1 cellular context compared by ENCODE assay signal in the genomic region with DNA sequence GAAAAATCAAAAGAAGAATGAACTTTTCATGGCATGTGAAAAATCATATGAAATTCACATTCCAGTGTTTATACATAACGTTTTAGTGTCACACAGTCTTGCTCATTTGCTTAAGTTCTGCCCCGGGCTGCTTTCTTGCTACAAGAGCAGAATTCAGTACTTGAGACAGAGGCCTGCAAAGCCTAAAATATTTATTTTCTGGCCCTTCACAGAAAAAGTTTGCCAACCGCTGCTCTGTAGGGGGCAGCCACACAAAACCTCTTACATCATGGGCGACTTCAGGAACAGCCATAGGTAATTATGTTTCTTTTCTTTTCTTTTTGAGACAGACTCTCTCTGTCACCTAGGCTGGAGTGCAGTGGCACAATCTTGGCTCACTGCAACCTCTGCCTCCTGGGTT.
TF ChIP-seq lines count a peak whose summit lies in the region.

No MANE protein-coding gene starts in this region.

TF ChIP-seq in K562, 482 proteins besides CTCF, POLR2A, EP300 and RAD21 (continued from another document and continues in another):
- TF ChIP-seq SMAD2 (IDR thresholded peaks at IDR 0.05; ENCODE audit: low read depth, low read length) = no peak
- TF ChIP-seq, protein P1, sequence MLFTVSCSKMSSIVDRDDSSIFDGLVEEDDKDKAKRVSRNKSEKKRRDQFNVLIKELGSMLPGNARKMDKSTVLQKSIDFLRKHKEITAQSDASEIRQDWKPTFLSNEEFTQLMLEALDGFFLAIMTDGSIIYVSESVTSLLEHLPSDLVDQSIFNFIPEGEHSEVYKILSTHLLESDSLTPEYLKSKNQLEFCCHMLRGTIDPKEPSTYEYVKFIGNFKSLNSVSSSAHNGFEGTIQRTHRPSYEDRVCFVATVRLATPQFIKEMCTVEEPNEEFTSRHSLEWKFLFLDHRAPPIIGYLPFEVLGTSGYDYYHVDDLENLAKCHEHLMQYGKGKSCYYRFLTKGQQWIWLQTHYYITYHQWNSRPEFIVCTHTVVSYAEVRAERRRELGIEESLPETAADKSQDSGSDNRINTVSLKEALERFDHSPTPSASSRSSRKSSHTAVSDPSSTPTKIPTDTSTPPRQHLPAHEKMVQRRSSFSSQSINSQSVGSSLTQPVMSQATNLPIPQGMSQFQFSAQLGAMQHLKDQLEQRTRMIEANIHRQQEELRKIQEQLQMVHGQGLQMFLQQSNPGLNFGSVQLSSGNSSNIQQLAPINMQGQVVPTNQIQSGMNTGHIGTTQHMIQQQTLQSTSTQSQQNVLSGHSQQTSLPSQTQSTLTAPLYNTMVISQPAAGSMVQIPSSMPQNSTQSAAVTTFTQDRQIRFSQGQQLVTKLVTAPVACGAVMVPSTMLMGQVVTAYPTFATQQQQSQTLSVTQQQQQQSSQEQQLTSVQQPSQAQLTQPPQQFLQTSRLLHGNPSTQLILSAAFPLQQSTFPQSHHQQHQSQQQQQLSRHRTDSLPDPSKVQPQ (CRISPR knock-in tag; IDR thresholded peaks at IDR 0.05; ENCODE audit: borderline replicate concordance) = no peak
- no peak for TF ChIP-seq ADNP (tag; IDR thresholded peaks at IDR 0.05)
- TF ChIP-seq TFAM (CRISPR knock-in tag; conservative IDR thresholded peaks at IDR 0.05) = no peak
- TF ChIP-seq, protein P2, sequence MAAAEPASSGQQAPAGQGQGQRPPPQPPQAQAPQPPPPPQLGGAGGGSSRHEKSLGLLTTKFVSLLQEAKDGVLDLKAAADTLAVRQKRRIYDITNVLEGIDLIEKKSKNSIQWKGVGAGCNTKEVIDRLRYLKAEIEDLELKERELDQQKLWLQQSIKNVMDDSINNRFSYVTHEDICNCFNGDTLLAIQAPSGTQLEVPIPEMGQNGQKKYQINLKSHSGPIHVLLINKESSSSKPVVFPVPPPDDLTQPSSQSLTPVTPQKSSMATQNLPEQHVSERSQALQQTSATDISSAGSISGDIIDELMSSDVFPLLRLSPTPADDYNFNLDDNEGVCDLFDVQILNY (CRISPR knock-in tag; IDR thresholded peaks at IDR 0.05) = no peak
- TF ChIP-seq, protein P3, sequence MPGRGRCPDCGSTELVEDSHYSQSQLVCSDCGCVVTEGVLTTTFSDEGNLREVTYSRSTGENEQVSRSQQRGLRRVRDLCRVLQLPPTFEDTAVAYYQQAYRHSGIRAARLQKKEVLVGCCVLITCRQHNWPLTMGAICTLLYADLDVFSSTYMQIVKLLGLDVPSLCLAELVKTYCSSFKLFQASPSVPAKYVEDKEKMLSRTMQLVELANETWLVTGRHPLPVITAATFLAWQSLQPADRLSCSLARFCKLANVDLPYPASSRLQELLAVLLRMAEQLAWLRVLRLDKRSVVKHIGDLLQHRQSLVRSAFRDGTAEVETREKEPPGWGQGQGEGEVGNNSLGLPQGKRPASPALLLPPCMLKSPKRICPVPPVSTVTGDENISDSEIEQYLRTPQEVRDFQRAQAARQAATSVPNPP (IDR thresholded peaks at IDR 0.05; ENCODE audit: borderline replicate concordance, insufficient read depth, insufficient read length) = no peak
- TF ChIP-seq, protein P4, sequence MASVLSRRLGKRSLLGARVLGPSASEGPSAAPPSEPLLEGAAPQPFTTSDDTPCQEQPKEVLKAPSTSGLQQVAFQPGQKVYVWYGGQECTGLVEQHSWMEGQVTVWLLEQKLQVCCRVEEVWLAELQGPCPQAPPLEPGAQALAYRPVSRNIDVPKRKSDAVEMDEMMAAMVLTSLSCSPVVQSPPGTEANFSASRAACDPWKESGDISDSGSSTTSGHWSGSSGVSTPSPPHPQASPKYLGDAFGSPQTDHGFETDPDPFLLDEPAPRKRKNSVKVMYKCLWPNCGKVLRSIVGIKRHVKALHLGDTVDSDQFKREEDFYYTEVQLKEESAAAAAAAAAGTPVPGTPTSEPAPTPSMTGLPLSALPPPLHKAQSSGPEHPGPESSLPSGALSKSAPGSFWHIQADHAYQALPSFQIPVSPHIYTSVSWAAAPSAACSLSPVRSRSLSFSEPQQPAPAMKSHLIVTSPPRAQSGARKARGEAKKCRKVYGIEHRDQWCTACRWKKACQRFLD (CRISPR knock-in tag; IDR thresholded peaks at IDR 0.05) = no peak
- no peak for TF ChIP-seq SMARCE1 (IDR thresholded peaks at IDR 0.05)
- peak; percentile 57 for TF ChIP-seq ATF7 (IDR thresholded peaks at IDR 0.05)
- TF ChIP-seq, protein P5, sequence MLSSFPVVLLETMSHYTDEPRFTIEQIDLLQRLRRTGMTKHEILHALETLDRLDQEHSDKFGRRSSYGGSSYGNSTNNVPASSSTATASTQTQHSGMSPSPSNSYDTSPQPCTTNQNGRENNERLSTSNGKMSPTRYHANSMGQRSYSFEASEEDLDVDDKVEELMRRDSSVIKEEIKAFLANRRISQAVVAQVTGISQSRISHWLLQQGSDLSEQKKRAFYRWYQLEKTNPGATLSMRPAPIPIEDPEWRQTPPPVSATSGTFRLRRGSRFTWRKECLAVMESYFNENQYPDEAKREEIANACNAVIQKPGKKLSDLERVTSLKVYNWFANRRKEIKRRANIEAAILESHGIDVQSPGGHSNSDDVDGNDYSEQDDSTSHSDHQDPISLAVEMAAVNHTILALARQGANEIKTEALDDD (IDR thresholded peaks at IDR 0.05) = no peak
- no peak for TF ChIP-seq ZNF551 (CRISPR knock-in tag; IDR thresholded peaks at IDR 0.05)
- TF ChIP-seq ZFX (CRISPR knock-in tag; IDR thresholded peaks at IDR 0.05) = peak; percentile 66; the same call in 1 of the 2 replicates
- no peak for TF ChIP-seq NFXL1 (CRISPR knock-in tag; IDR thresholded peaks at IDR 0.05)
- TF ChIP-seq, protein P6, sequence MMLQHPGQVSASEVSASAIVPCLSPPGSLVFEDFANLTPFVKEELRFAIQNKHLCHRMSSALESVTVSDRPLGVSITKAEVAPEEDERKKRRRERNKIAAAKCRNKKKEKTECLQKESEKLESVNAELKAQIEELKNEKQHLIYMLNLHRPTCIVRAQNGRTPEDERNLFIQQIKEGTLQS (IDR thresholded peaks at IDR 0.05) = 0 out of 2 replicates have a peak, but pooled peaks have one; percentile 37
- TF ChIP-seq, protein P6 (CRISPR knock-in tag; conservative IDR thresholded peaks at IDR 0.05) = no peak
- TF ChIP-seq ELF1 (tag; IDR thresholded peaks at IDR 0.05) = no peak
- TF ChIP-seq, protein P7, sequence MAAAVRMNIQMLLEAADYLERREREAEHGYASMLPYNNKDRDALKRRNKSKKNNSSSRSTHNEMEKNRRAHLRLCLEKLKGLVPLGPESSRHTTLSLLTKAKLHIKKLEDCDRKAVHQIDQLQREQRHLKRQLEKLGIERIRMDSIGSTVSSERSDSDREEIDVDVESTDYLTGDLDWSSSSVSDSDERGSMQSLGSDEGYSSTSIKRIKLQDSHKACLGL (CRISPR knock-in tag; IDR thresholded peaks at IDR 0.05; ENCODE audit: borderline replicate concordance, poor library complexity, severe bottlenecking) = no peak
- no peak for TF ChIP-seq NELFE (IDR thresholded peaks at IDR 0.05; ENCODE audit: insufficient read depth, insufficient read length)
- TF ChIP-seq, protein P8, sequence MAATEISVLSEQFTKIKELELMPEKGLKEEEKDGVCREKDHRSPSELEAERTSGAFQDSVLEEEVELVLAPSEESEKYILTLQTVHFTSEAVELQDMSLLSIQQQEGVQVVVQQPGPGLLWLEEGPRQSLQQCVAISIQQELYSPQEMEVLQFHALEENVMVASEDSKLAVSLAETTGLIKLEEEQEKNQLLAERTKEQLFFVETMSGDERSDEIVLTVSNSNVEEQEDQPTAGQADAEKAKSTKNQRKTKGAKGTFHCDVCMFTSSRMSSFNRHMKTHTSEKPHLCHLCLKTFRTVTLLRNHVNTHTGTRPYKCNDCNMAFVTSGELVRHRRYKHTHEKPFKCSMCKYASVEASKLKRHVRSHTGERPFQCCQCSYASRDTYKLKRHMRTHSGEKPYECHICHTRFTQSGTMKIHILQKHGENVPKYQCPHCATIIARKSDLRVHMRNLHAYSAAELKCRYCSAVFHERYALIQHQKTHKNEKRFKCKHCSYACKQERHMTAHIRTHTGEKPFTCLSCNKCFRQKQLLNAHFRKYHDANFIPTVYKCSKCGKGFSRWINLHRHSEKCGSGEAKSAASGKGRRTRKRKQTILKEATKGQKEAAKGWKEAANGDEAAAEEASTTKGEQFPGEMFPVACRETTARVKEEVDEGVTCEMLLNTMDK (IDR thresholded peaks at IDR 0.05; ENCODE audit: borderline replicate concordance, insufficient read depth, low read depth, low read length, poor library complexity, severe bottlenecking) = peak; percentile 78
- no peak for TF ChIP-seq PCBP2 (IDR thresholded peaks at IDR 0.05; ENCODE audit: low read depth, low read length, poor library complexity, severe bottlenecking)
- peak; percentile 53; the same call in 1 of the 2 replicates for TF ChIP-seq SMARCC2 (IDR thresholded peaks at IDR 0.05; ENCODE audit: low read depth)
- peak; percentile 34; the same call in 1 of the 2 replicates for TF ChIP-seq CREM (IDR thresholded peaks at IDR 0.05; ENCODE audit: low read depth)
- TF ChIP-seq TCF7L2 (IDR thresholded peaks at IDR 0.05; ENCODE audit: low read depth, low read length) = no peak
- TF ChIP-seq TAL1 (IDR thresholded peaks at IDR 0.05) = 0 out of 2 replicates have a peak, but pooled peaks have one; percentile 9
- no peak for TF ChIP-seq DMBX1 (CRISPR knock-in tag; IDR thresholded peaks at IDR 0.05; ENCODE audit: borderline replicate concordance)
- no peak for TF ChIP-seq ZNF23 (CRISPR knock-in tag; IDR thresholded peaks at IDR 0.05)
- TF ChIP-seq, protein P9, sequence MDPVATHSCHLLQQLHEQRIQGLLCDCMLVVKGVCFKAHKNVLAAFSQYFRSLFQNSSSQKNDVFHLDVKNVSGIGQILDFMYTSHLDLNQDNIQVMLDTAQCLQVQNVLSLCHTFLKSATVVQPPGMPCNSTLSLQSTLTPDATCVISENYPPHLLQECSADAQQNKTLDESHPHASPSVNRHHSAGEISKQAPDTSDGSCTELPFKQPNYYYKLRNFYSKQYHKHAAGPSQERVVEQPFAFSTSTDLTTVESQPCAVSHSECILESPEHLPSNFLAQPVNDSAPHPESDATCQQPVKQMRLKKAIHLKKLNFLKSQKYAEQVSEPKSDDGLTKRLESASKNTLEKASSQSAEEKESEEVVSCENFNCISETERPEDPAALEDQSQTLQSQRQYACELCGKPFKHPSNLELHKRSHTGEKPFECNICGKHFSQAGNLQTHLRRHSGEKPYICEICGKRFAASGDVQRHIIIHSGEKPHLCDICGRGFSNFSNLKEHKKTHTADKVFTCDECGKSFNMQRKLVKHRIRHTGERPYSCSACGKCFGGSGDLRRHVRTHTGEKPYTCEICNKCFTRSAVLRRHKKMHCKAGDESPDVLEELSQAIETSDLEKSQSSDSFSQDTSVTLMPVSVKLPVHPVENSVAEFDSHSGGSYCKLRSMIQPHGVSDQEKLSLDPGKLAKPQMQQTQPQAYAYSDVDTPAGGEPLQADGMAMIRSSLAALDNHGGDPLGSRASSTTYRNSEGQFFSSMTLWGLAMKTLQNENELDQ (CRISPR knock-in tag; IDR thresholded peaks at IDR 0.05; ENCODE audit: borderline replicate concordance) = no peak
- no peak for TF ChIP-seq ZNF224 (CRISPR knock-in tag; IDR thresholded peaks at IDR 0.05)
- TF ChIP-seq, protein P10, sequence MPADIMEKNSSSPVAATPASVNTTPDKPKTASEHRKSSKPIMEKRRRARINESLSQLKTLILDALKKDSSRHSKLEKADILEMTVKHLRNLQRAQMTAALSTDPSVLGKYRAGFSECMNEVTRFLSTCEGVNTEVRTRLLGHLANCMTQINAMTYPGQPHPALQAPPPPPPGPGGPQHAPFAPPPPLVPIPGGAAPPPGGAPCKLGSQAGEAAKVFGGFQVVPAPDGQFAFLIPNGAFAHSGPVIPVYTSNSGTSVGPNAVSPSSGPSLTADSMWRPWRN (IDR thresholded peaks at IDR 0.05; ENCODE audit: low read depth) = no peak
- TF ChIP-seq NCOA6 (IDR thresholded peaks at IDR 0.05) = no peak
- no peak for TF ChIP-seq TARDBP (IDR thresholded peaks at IDR 0.05)
- no peak for TF ChIP-seq MCM3 (IDR thresholded peaks at IDR 0.05)
- TF ChIP-seq MAFF (IDR thresholded peaks at IDR 0.05; ENCODE audit: low read length) = no peak
- TF ChIP-seq, protein P11, sequence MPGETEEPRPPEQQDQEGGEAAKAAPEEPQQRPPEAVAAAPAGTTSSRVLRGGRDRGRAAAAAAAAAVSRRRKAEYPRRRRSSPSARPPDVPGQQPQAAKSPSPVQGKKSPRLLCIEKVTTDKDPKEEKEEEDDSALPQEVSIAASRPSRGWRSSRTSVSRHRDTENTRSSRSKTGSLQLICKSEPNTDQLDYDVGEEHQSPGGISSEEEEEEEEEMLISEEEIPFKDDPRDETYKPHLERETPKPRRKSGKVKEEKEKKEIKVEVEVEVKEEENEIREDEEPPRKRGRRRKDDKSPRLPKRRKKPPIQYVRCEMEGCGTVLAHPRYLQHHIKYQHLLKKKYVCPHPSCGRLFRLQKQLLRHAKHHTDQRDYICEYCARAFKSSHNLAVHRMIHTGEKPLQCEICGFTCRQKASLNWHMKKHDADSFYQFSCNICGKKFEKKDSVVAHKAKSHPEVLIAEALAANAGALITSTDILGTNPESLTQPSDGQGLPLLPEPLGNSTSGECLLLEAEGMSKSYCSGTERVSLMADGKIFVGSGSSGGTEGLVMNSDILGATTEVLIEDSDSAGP (CRISPR knock-in tag; IDR thresholded peaks at IDR 0.05) = 0 out of 2 replicates have a peak, but pooled peaks have one; percentile 18
- peak; percentile 19; the same call in 1 of the 2 replicates for TF ChIP-seq JUND (IDR thresholded peaks at IDR 0.05; ENCODE audit: borderline replicate concordance, low read depth, low read length)
- TF ChIP-seq JUND (tag; IDR thresholded peaks at IDR 0.05; ENCODE audit: borderline replicate concordance, low read depth, low read length) = no peak; the same call in 2 of the 3 replicates
- no peak for TF ChIP-seq POLR2AphosphoS2 (IDR thresholded peaks at IDR 0.05; ENCODE audit: low read length)
- TF ChIP-seq, protein P12, sequence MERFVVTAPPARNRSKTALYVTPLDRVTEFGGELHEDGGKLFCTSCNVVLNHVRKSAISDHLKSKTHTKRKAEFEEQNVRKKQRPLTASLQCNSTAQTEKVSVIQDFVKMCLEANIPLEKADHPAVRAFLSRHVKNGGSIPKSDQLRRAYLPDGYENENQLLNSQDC (CRISPR knock-in tag; IDR thresholded peaks at IDR 0.05) = no peak
- no peak for TF ChIP-seq NR1H2 (CRISPR knock-in tag; IDR thresholded peaks at IDR 0.05)
- TF ChIP-seq ZNF707 (CRISPR knock-in tag; conservative IDR thresholded peaks at IDR 0.05) = no peak
- TF ChIP-seq, protein P13, sequence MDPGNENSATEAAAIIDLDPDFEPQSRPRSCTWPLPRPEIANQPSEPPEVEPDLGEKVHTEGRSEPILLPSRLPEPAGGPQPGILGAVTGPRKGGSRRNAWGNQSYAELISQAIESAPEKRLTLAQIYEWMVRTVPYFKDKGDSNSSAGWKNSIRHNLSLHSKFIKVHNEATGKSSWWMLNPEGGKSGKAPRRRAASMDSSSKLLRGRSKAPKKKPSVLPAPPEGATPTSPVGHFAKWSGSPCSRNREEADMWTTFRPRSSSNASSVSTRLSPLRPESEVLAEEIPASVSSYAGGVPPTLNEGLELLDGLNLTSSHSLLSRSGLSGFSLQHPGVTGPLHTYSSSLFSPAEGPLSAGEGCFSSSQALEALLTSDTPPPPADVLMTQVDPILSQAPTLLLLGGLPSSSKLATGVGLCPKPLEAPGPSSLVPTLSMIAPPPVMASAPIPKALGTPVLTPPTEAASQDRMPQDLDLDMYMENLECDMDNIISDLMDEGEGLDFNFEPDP (CRISPR knock-in tag; IDR thresholded peaks at IDR 0.05) = no peak
- TF ChIP-seq TOE1 (IDR thresholded peaks at IDR 0.05; ENCODE audit: borderline replicate concordance) = peak; percentile 22; the same call in 1 of the 2 replicates
- no peak for TF ChIP-seq TOE1 (CRISPR knock-in tag; IDR thresholded peaks at IDR 0.05; ENCODE audit: borderline replicate concordance, low read depth)
- TF ChIP-seq RFX5 (IDR thresholded peaks at IDR 0.05; ENCODE audit: low read depth, low read length) = no peak
- TF ChIP-seq ZFPM2 (CRISPR knock-in tag; IDR thresholded peaks at IDR 0.05) = no peak
- no peak for TF ChIP-seq ZNF174 (CRISPR knock-in tag; IDR thresholded peaks at IDR 0.05)
